Comparison of ENCODE assay signal across 8 cellular contexts in genomic region chr6:31042801-31043200, GRCh38. TPM values are rescaled to one million over a fixed set of nuclear protein-coding genes. Genes with fewer than 3 reads are reported as not detected.
DNase-seq lines count a peak whose midpoint lies in the region; ATAC-seq and TF ChIP-seq lines count a peak whose summit lies in the region.

No MANE protein-coding gene starts in this region.

- H3K36me3 Mint-ChIP-seq in immature natural killer cell: no peaks in the 10 kb centered on the region

- no peaks in the 10 kb centered on the region for H3K9me3 Mint-ChIP-seq in immature natural killer cell

- no peak overlapping the region for H3K4me3 ChIP-seq in GM12875 (ENCODE audit: low read depth, low read length)

- H3K27me3 Mint-ChIP-seq in immature natural killer cell (ENCODE audit: low read depth in 3 of 3): peaks cover 2 to 29% (median 6%) of the 10 kb centered on the region in 3 donors

- in situ Hi-C loops in ACHN (cut with HindIII; ENCODE audit: low pct_ligation_motif_present, low pct_unique_long_range_greater_than_20kb, low sequenced_read_pairs): no loop called here

- ATAC-seq in stimulated activated naive CD8-positive, alpha-beta T cell treated with anti-CD3 and anti-CD28 coated beads, Interleukin-15, Interleukin-2, amounts not matched to agents 100 U/mL and 50 U/mL, for 24 hours: no peak
- no peak for ATAC-seq in HG03469 (IDR thresholded peaks at IDR 0.05; ENCODE audit: unreplicated experiment)

- H3K4me1 Mint-ChIP-seq in immature natural killer cell: peaks cover 0 to 3% of the 10 kb centered on the region in 2 donors

- H3K27ac Mint-ChIP-seq in immature natural killer cell: peak overlapping the region in 1 of 6 donors; percentile 60

- peak; percentile 65 for TF ChIP-seq CTCF in GM12875 (IDR thresholded peaks at IDR 0.05; ENCODE audit: borderline replicate concordance, insufficient read depth, low read depth, low read length)

- DNase-seq in ACHN: peak; percentile 82
- DNase-seq in OCI-M1 (lab: John Stamatoyannopoulos, UW): peak; percentile 78
- DNase-seq in astrocyte of the hippocampus (ENCODE audit: low read depth, low spot score): peak; percentile 59
- peak in 2 of 3 donors; percentile 8 to 14 for DNase-seq in immature natural killer cell
- peak; percentile 36 for DNase-seq in stimulated activated naive CD8-positive, alpha-beta T cell treated with anti-CD3 and anti-CD28 coated beads, Interleukin-15, Interleukin-2, amounts not matched to agents 100 U/mL and 50 U/mL, for 24 hours
- DNase-seq in T-helper 2 cell: no peak

- no peak overlapping the region for H3K4me3 Mint-ChIP-seq in immature natural killer cell

RNA-seq across cellular contexts. Expression of gene MUC22, which starts 32.5 kb away (rescaled TPM):
- polyA plus RNA-seq in immature natural killer cell: not detected

RNA-seq across cellular contexts. Expression of gene MUC21, which starts 59.3 kb away (rescaled TPM):
- polyA plus RNA-seq in immature natural killer cell: not detected

Comparison
In these comparisons a context has a peak if more than half of its experiments do, and no peak if none do; other contexts are left out.
1. DNase-seq: peak in ACHN (single experiment), OCI-M1 (single experiment), astrocyte of the hippocampus (single experiment), immature natural killer cell (2 of 3) and stimulated activated naive CD8-positive, alpha-beta T cell treated with anti-CD3 and anti-CD28 coated beads, Interleukin-15, Interleukin-2, amounts not matched to agents 100 U/mL and 50 U/mL, for 24 hours (single experiment); none in T-helper 2 cell (0 of 5).